12 cellular contexts compared by ENCODE assay signal in genomic region chr11:46305295-46305694, GRCh38. TPM values are rescaled to one million over a fixed set of nuclear protein-coding genes. Genes with fewer than 3 reads are reported as not detected.
A peak's percentile ranks its signal among the peaks of the same experiment; 100 is the strongest.
DNase-seq lines count a peak whose midpoint lies in the region; ATAC-seq and TF ChIP-seq lines count a peak whose summit lies in the region.
"Had no signal": no experiment of that assay in that cellular context is flagged by ENCODE, and none has a peak within 500 bp of the region (broad histone marks: within the 10 kb centered on the region; RNA-seq: fewer than 3 reads in every experiment).

No MANE protein-coding gene starts in this region.

- H3K27ac Mint-ChIP-seq in activated naive CD4-positive, alpha-beta T cell treated with anti-CD3 and anti-CD28 coated beads, Interleukin-2, amount 10 ng/mL, durations not matched to agents 7 days and 5 days, result no peak overlapping the region
- peak overlapping the region in 3 of 5 experiments; percentile 56 to 74 (median 67) for H3K27ac Mint-ChIP-seq in brain
- H3K27ac Mint-ChIP-seq in osteocyte (ENCODE audit: unreplicated experiment), result peak overlapping the region; percentile 70
- H3K27ac Mint-ChIP-seq in activated T-helper 17 cell treated with anti-CD3 and anti-CD28 coated beads, Interleukin-2, amount 50 U/mL, for 72 hours, result no peak overlapping the region
- H3K27ac Mint-ChIP-seq in activated naive CD8-positive, alpha-beta T cell treated with anti-CD3 and anti-CD28 coated beads for 36 hours, result no peak overlapping the region
- H3K27ac Mint-ChIP-seq: T-helper 1 cell treated with Interleukin-12 subunit alpha and Interleukin-12 subunit beta and Interleukin-4 antibody, amounts not matched to agents 30 μg/mL and 1 μg/mL, for 36 hours had no signal

- H3K9me3 Mint-ChIP-seq in activated naive CD4-positive, alpha-beta T cell treated with anti-CD3 and anti-CD28 coated beads, Interleukin-2, amount 10 ng/mL, durations not matched to agents 7 days and 5 days, result no peaks in the 10 kb centered on the region
- H3K9me3 Mint-ChIP-seq in brain (no peaks in the 10 kb centered on the region), osteocyte (ENCODE audit: unreplicated experiment) (no peaks in the 10 kb centered on the region)
- H3K9me3 Mint-ChIP-seq in activated T-helper 17 cell treated with anti-CD3 and anti-CD28 coated beads, Interleukin-2, amount 50 U/mL, for 72 hours, result no peaks in the 10 kb centered on the region
- H3K9me3 Mint-ChIP-seq in activated naive CD8-positive, alpha-beta T cell treated with anti-CD3 and anti-CD28 coated beads for 36 hours, result no peaks in the 10 kb centered on the region
- H3K9me3 Mint-ChIP-seq: T-helper 1 cell treated with Interleukin-12 subunit alpha and Interleukin-12 subunit beta and Interleukin-4 antibody, amounts not matched to agents 30 μg/mL and 1 μg/mL, for 36 hours had no signal

- no peak for ATAC-seq in activated T-helper 17 cell treated with anti-CD3 and anti-CD28 coated beads, Interleukin-2, amount 50 U/mL, for 72 hours (replicated peaks)
- ATAC-seq: GM12878 had no signal

- TF ChIP-seq CTCF in brain (conservative IDR thresholded peaks at IDR 0.05) (no peak), osteocyte (IDR thresholded peaks at IDR 0.05) (no peak)

- H3K36me3 Mint-ChIP-seq in activated naive CD4-positive, alpha-beta T cell treated with anti-CD3 and anti-CD28 coated beads, Interleukin-2, amount 10 ng/mL, durations not matched to agents 7 days and 5 days, result no peaks in the 10 kb centered on the region
- H3K36me3 Mint-ChIP-seq in brain, result peaks cover 7% of the 10 kb centered on the region
- peaks cover 19% of the 10 kb centered on the region for H3K36me3 Mint-ChIP-seq in osteocyte (ENCODE audit: unreplicated experiment)
- no peaks in the 10 kb centered on the region for H3K36me3 Mint-ChIP-seq in activated T-helper 17 cell treated with anti-CD3 and anti-CD28 coated beads, Interleukin-2, amount 50 U/mL, for 72 hours (ENCODE audit: low read depth)
- H3K36me3 Mint-ChIP-seq in activated naive CD8-positive, alpha-beta T cell treated with anti-CD3 and anti-CD28 coated beads for 36 hours, result no peaks in the 10 kb centered on the region

- H3K4me1 Mint-ChIP-seq in activated naive CD4-positive, alpha-beta T cell treated with anti-CD3 and anti-CD28 coated beads, Interleukin-2, amount 10 ng/mL, durations not matched to agents 7 days and 5 days, result peaks cover 17% of the 10 kb centered on the region
- H3K4me1 Mint-ChIP-seq in brain, result peaks cover 11% of the 10 kb centered on the region
- peaks cover 10% of the 10 kb centered on the region for H3K4me1 Mint-ChIP-seq in osteocyte (ENCODE audit: unreplicated experiment)
- peaks cover 5% of the 10 kb centered on the region for H3K4me1 Mint-ChIP-seq in activated T-helper 17 cell treated with anti-CD3 and anti-CD28 coated beads, Interleukin-2, amount 50 U/mL, for 72 hours
- peaks cover 8% of the 10 kb centered on the region for H3K4me1 Mint-ChIP-seq in activated naive CD8-positive, alpha-beta T cell treated with anti-CD3 and anti-CD28 coated beads for 36 hours

- H3K27me3 Mint-ChIP-seq in activated naive CD4-positive, alpha-beta T cell treated with anti-CD3 and anti-CD28 coated beads, Interleukin-2, amount 10 ng/mL, durations not matched to agents 7 days and 5 days, result peaks cover 12% of the 10 kb centered on the region
- H3K27me3 Mint-ChIP-seq in brain, result peaks cover 12% of the 10 kb centered on the region
- no peaks in the 10 kb centered on the region for H3K27me3 Mint-ChIP-seq in osteocyte (ENCODE audit: unreplicated experiment)
- no peaks in the 10 kb centered on the region for H3K27me3 Mint-ChIP-seq in activated T-helper 17 cell treated with anti-CD3 and anti-CD28 coated beads, Interleukin-2, amount 50 U/mL, for 72 hours
- H3K27me3 Mint-ChIP-seq in activated naive CD8-positive, alpha-beta T cell treated with anti-CD3 and anti-CD28 coated beads for 36 hours, result no peaks in the 10 kb centered on the region

- no peak overlapping the region for H3K4me3 Mint-ChIP-seq in activated naive CD4-positive, alpha-beta T cell treated with anti-CD3 and anti-CD28 coated beads, Interleukin-2, amount 10 ng/mL, durations not matched to agents 7 days and 5 days
- H3K4me3 Mint-ChIP-seq in brain (no peak overlapping the region), osteocyte (ENCODE audit: unreplicated experiment) (no peak overlapping the region)
- no peak overlapping the region for H3K4me3 Mint-ChIP-seq in activated T-helper 17 cell treated with anti-CD3 and anti-CD28 coated beads, Interleukin-2, amount 50 U/mL, for 72 hours
- no peak overlapping the region for H3K4me3 Mint-ChIP-seq in activated naive CD8-positive, alpha-beta T cell treated with anti-CD3 and anti-CD28 coated beads for 36 hours
- H3K4me3 Mint-ChIP-seq: T-helper 1 cell treated with Interleukin-12 subunit alpha and Interleukin-12 subunit beta and Interleukin-4 antibody, amounts not matched to agents 30 μg/mL and 1 μg/mL, for 36 hours had no signal

- CTCF ChIA-PET in activated naive CD4-positive, alpha-beta T cell treated with anti-CD3 and anti-CD28 coated beads, Interleukin-2, amount 10 ng/mL, durations not matched to agents 7 days and 5 days (lab: Charles Lee), result interaction anchor here (0.7 to 16.8 kb wide), 4 partner anchors 11 to 434 kb away, joined by 3 to 294 read pairs (median 22); no protein-coding TSS in a partner anchor

- peak; percentile 36 for DNase-seq in activated naive CD4-positive, alpha-beta T cell treated with anti-CD3 and anti-CD28 coated beads, Interleukin-2, amount 10 ng/mL, durations not matched to agents 7 days and 5 days
- DNase-seq in activated naive CD4-positive, alpha-beta T cell treated with anti-CD3 and anti-CD28 coated beads, Interleukin-2, amount 50 U/mL, for 16 hours, result no peak
- DNase-seq in NCI-H226 (peak; percentile 58), osteocyte (ENCODE audit: extremely low spot score, unreplicated experiment) (no peak)
- no peak for DNase-seq in stimulated activated CD4-positive, alpha-beta T cell treated with anti-CD3 and anti-CD28 coated beads, Interleukin-4, amount 100 ng/mL, for 4 hours
- no peak for DNase-seq in activated naive CD8-positive, alpha-beta T cell treated with anti-CD3 and anti-CD28 coated beads for 36 hours
- DNase-seq: activated T-cell treated with anti-CD3 and anti-CD28 coated beads, Interleukin-2, amount 50 U/mL, for 1 hour; substantia nigra had no signal

RNA-seq across cellular contexts. Expression of gene CREB3L1, which starts 27.8 kb away (rescaled TPM):
- 3.3 TPM for polyA plus RNA-seq in brain (ENCODE audit: insufficient read depth, low read depth, low replicate concordance)
- 77.0 and 78.6 TPM in 2 replicates for total RNA-seq in osteocyte
- total RNA-seq in activated T-helper 17 cell treated with anti-CD3 and anti-CD28 coated beads, Interleukin-2, amount 50 U/mL, for 72 hours, result not detected
- total RNA-seq in activated naive CD8-positive, alpha-beta T cell treated with anti-CD3 and anti-CD28 coated beads for 36 hours, result under 1 TPM in 1 of 2 experiments, not detected in 1; 0.12 TPM

RNA-seq across cellular contexts. Expression of gene DGKZ, which starts 42.0 kb away (rescaled TPM):
- 98.9 TPM for polyA plus RNA-seq in brain (ENCODE audit: insufficient read depth, low read depth, low replicate concordance)
- total RNA-seq in osteocyte, result 48.6 and 49.9 TPM in 2 replicates
- total RNA-seq in activated T-helper 17 cell treated with anti-CD3 and anti-CD28 coated beads, Interleukin-2, amount 50 U/mL, for 72 hours, result 100 to 1,000 TPM in 1 of 2 donors, 10 to 100 TPM in 1; 78.9 to 100 TPM
- total RNA-seq in activated naive CD8-positive, alpha-beta T cell treated with anti-CD3 and anti-CD28 coated beads for 36 hours, result 100 to 1,000 TPM in 1 of 2 experiments, 10 to 100 TPM in 1; 100.0 to 101 TPM

Comparison
In these comparisons a context has a peak if more than half of its experiments do, and no peak if none do; other contexts are left out.
1. DNase-seq: peak in activated naive CD4-positive, alpha-beta T cell treated with anti-CD3 and anti-CD28 coated beads, Interleukin-2, amount 10 ng/mL, durations not matched to agents 7 days and 5 days (single experiment) and NCI-H226 (single experiment); none in activated naive CD4-positive, alpha-beta T cell treated with anti-CD3 and anti-CD28 coated beads, Interleukin-2, amount 50 U/mL, for 16 hours (single experiment), osteocyte (single experiment), stimulated activated CD4-positive, alpha-beta T cell treated with anti-CD3 and anti-CD28 coated beads, Interleukin-4, amount 100 ng/mL, for 4 hours (0 of 2) and activated naive CD8-positive, alpha-beta T cell treated with anti-CD3 and anti-CD28 coated beads for 36 hours (single experiment).
2. H3K27ac Mint-ChIP-seq: peak in brain (3 of 5) and osteocyte (single experiment); none in activated naive CD4-positive, alpha-beta T cell treated with anti-CD3 and anti-CD28 coated beads, Interleukin-2, amount 10 ng/mL, durations not matched to agents 7 days and 5 days (single experiment), activated T-helper 17 cell treated with anti-CD3 and anti-CD28 coated beads, Interleukin-2, amount 50 U/mL, for 72 hours (single experiment) and activated naive CD8-positive, alpha-beta T cell treated with anti-CD3 and anti-CD28 coated beads for 36 hours (single experiment).
3. RNA of gene CREB3L1, which starts 27.8 kb away (total RNA-seq): 77.0 to 78.6 TPM in osteocyte; not detected in activated T-helper 17 cell treated with anti-CD3 and anti-CD28 coated beads, Interleukin-2, amount 50 U/mL, for 72 hours and 0.12 TPM in activated naive CD8-positive, alpha-beta T cell treated with anti-CD3 and anti-CD28 coated beads for 36 hours; every median in the first group is over 10 times any median in the second.